ENCODE assay signal across 23 cellular contexts in genomic region chr4:3228881-3229280, GRCh38. TPM values are rescaled to one million over a fixed set of nuclear protein-coding genes. Genes with fewer than 3 reads are reported as not detected.
DNase-seq lines count a peak whose midpoint lies in the region; ATAC-seq and TF ChIP-seq lines count a peak whose summit lies in the region.
"Had no signal": no experiment of that assay in that cellular context is flagged by ENCODE, and none has a peak within 500 bp of the region (broad histone marks: within the 10 kb centered on the region; RNA-seq: fewer than 3 reads in every experiment).

No MANE protein-coding gene starts in this region.

- DNase-seq in activated CD4-positive, alpha-beta T cell treated with anti-CD3 and anti-CD28 coated beads, Interleukin-2, amount 10 ng/mL, durations not matched to agents 7 days and 5 days: no peak
- DNase-seq in activated CD4-positive, alpha-beta T cell treated with anti-CD3 and anti-CD28 coated beads for 4 hours: no peak
- DNase-seq in RWPE2 (ENCODE audit: low spot score) (peak; percentile 34), right lobe of liver (peak in 2 of 3 donors; percentile 7 to 28), type B pancreatic cell (ENCODE audit: extremely low spot score, unreplicated experiment) (no peak), LoVo (ENCODE audit: low spot score) (no peak), NCI-H2081 treated with DMSO at 0.1 percent for 48 hours (lab: John Stamatoyannopoulos, UW) (no peak)
- DNase-seq: 8988T; activated CD8-positive, alpha-beta memory T cell treated with anti-CD3 and anti-CD28 coated beads for 24 hours; activated gamma-delta T cell treated with Interleukin-2 at 50 U/mL for 16 hours; activated T-cell treated with anti-CD3 and anti-CD28 coated beads, Interleukin-2, amount 50 U/mL, for 1 hour; NCI-H1048; NCI-H1694 treated with DMSO at 0.1 percent for 48 hours; NCI-H526 treated with DMSO at 0.1 percent for 48 hours; Peyer's patch; stimulated activated CD4-positive, alpha-beta T cell treated with anti-CD3 and anti-CD28 coated beads, Interleukin-4, amount 100 ng/mL, for 4 hours; T-cell had no signal

- CTCF ChIA-PET in activated CD4-positive, alpha-beta T cell treated with anti-CD3 and anti-CD28 coated beads, Interleukin-2, amount 10 ng/mL, durations not matched to agents 7 days and 5 days (lab: Charles Lee): no interaction called here

- H3K36me3 ChIP-seq in RWPE2 (ENCODE audit: low read depth) (peaks cover 45% of the 10 kb centered on the region), right lobe of liver (peaks cover 0 to 64% (median 31%) of the 10 kb centered on the region in 4 donors)
- H3K36me3 ChIP-seq: neural progenitor cell had no signal

- POLR2A ChIA-PET in activated CD4-positive, alpha-beta T cell treated with anti-CD3 and anti-CD28 coated beads, Interleukin-2, amount 10 ng/mL, durations not matched to agents 7 days and 5 days (lab: Charles Lee): no interaction called here

- no peaks in the 10 kb centered on the region for H3K4me1 ChIP-seq in RWPE2 (ENCODE audit: insufficient read depth, poor library complexity, severe bottlenecking)
- no peaks in the 10 kb centered on the region for H3K4me1 ChIP-seq in right lobe of liver
- H3K4me1 ChIP-seq: neural progenitor cell, Peyer's patch had no signal

- H3K36me3 Mint-ChIP-seq in activated CD4-positive, alpha-beta T cell treated with anti-CD3 and anti-CD28 coated beads, Interleukin-2, amount 10 ng/mL, durations not matched to agents 7 days and 5 days (ENCODE audit: low read depth): peaks cover 43% of the 10 kb centered on the region
- peaks cover 23% of the 10 kb centered on the region for H3K36me3 Mint-ChIP-seq in type B pancreatic cell

- H3K9me3 Mint-ChIP-seq in activated CD4-positive, alpha-beta T cell treated with anti-CD3 and anti-CD28 coated beads, Interleukin-2, amount 10 ng/mL, durations not matched to agents 7 days and 5 days: no peaks in the 10 kb centered on the region
- H3K9me3 Mint-ChIP-seq in type B pancreatic cell: no peaks in the 10 kb centered on the region
- H3K9me3 Mint-ChIP-seq: brain; neural progenitor cell; stimulated activated memory B cell treated with anti-CD40 and anti-IgM and Interleukin-4, amounts not matched to agents 10 μg/mL and 1 μg/mL and 100 μg/mL, for 72 hours; T-cell had no signal

- no peak for TF ChIP-seq POLR2A in right lobe of liver (IDR thresholded peaks at IDR 0.05)

- WGBS in right lobe of liver (ENCODE audit: insufficient coverage, low coverage, low lambda C conversion rate, missing lambda C conversion rate): 89% methylated on average over 8 of the region's 13 CpGs

- H3K27ac ChIP-seq in RWPE2 (ENCODE audit: poor library complexity, severe bottlenecking) (no peak overlapping the region), right lobe of liver (no peak overlapping the region)
- H3K27ac ChIP-seq: neural progenitor cell, Peyer's patch, sigmoid colon had no signal

- no peaks in the 10 kb centered on the region for H3K9me3 ChIP-seq in RWPE2 (ENCODE audit: severe bottlenecking)
- no peaks in the 10 kb centered on the region for H3K9me3 ChIP-seq in right lobe of liver
- H3K9me3 ChIP-seq: Peyer's patch, sigmoid colon, SJCRH30 had no signal

- TF ChIP-seq CTCF in RWPE2 (IDR thresholded peaks at IDR 0.05; ENCODE audit: poor library complexity, severe bottlenecking) (no peak), right lobe of liver (IDR thresholded peaks at IDR 0.05) (no peak), type B pancreatic cell (conservative IDR thresholded peaks at IDR 0.05) (no peak)

- H3K27me3 ChIP-seq in RWPE2 (ENCODE audit: insufficient read depth, poor library complexity, severe bottlenecking) (no peaks in the 10 kb centered on the region), right lobe of liver (no peaks in the 10 kb centered on the region)
- H3K27me3 ChIP-seq: neural progenitor cell, Peyer's patch, sigmoid colon, SJCRH30 had no signal

- no peaks in the 10 kb centered on the region for H3K27me3 Mint-ChIP-seq in activated CD4-positive, alpha-beta T cell treated with anti-CD3 and anti-CD28 coated beads, Interleukin-2, amount 10 ng/mL, durations not matched to agents 7 days and 5 days
- H3K27me3 Mint-ChIP-seq in type B pancreatic cell: no peaks in the 10 kb centered on the region
- H3K27me3 Mint-ChIP-seq: brain; stimulated activated memory B cell treated with anti-CD40 and anti-IgM and Interleukin-4, amounts not matched to agents 10 μg/mL and 1 μg/mL and 100 μg/mL, for 72 hours; T-cell had no signal

- H3K4me1 Mint-ChIP-seq in activated CD4-positive, alpha-beta T cell treated with anti-CD3 and anti-CD28 coated beads, Interleukin-2, amount 10 ng/mL, durations not matched to agents 7 days and 5 days: no peaks in the 10 kb centered on the region
- H3K4me1 Mint-ChIP-seq in type B pancreatic cell (ENCODE audit: unreplicated experiment): no peaks in the 10 kb centered on the region
- H3K4me1 Mint-ChIP-seq: brain; neural progenitor cell; stimulated activated memory B cell treated with anti-CD40 and anti-IgM and Interleukin-4, amounts not matched to agents 10 μg/mL and 1 μg/mL and 100 μg/mL, for 72 hours; T-cell had no signal

- H3K27ac Mint-ChIP-seq in activated CD4-positive, alpha-beta T cell treated with anti-CD3 and anti-CD28 coated beads, Interleukin-2, amount 10 ng/mL, durations not matched to agents 7 days and 5 days: peak overlapping the region; percentile 7
- H3K27ac Mint-ChIP-seq in type B pancreatic cell: peak overlapping the region; percentile 70
- H3K27ac Mint-ChIP-seq: neural progenitor cell; stimulated activated memory B cell treated with anti-CD40 and anti-IgM and Interleukin-4, amounts not matched to agents 10 μg/mL and 1 μg/mL and 100 μg/mL, for 72 hours; T-cell had no signal

- no peak overlapping the region for H3K4me3 ChIP-seq in RWPE2 (ENCODE audit: severe bottlenecking)
- no peak overlapping the region for H3K4me3 ChIP-seq in right lobe of liver
- H3K4me3 ChIP-seq: neural progenitor cell, Peyer's patch, sigmoid colon, SJCRH30 had no signal

- no peak overlapping the region for H3K4me3 Mint-ChIP-seq in activated CD4-positive, alpha-beta T cell treated with anti-CD3 and anti-CD28 coated beads, Interleukin-2, amount 10 ng/mL, durations not matched to agents 7 days and 5 days
- no peak overlapping the region for H3K4me3 Mint-ChIP-seq in type B pancreatic cell
- H3K4me3 Mint-ChIP-seq: brain; neural progenitor cell; stimulated activated memory B cell treated with anti-CD40 and anti-IgM and Interleukin-4, amounts not matched to agents 10 μg/mL and 1 μg/mL and 100 μg/mL, for 72 hours; T-cell had no signal

- ATAC-seq in RWPE2 (ENCODE audit: low read depth) (no peak), right lobe of liver (no peak), HG03175 (IDR thresholded peaks at IDR 0.05; ENCODE audit: unreplicated experiment) (no peak)
- ATAC-seq: stimulated activated memory B cell treated with anti-CD40 and anti-IgM and Interleukin-4, amounts not matched to agents 10 μg/mL and 1 μg/mL and 100 μg/mL, for 72 hours; T-cell had no signal

- intact Hi-C loops in right lobe of liver (cut with DNase I): no loop called here

RNA-seq across cellular contexts. Expression of gene MSANTD1, which starts 20.1 kb away (rescaled TPM):
- under 1 TPM; 0.87 to 0.94 TPM for total RNA-seq in activated CD4-positive, alpha-beta T cell treated with anti-CD3 and anti-CD28 coated beads, Interleukin-2, amount 10 ng/mL, durations not matched to agents 7 days and 5 days
- under 1 TPM in 5 of 6 experiments, not detected in 1; 0.46 to 0.84 (median 0.64) TPM for total RNA-seq in right lobe of liver
- 1.4 TPM in 2 replicates for total RNA-seq in type B pancreatic cell (ENCODE audit: low replicate concordance)

Comparison
In these comparisons a context has a peak if more than half of its experiments do, and no peak if none do; other contexts are left out.
1. DNase-seq: peak in RWPE2 (single experiment) and right lobe of liver (2 of 3); none in activated CD4-positive, alpha-beta T cell treated with anti-CD3 and anti-CD28 coated beads, Interleukin-2, amount 10 ng/mL, durations not matched to agents 7 days and 5 days (single experiment), activated CD4-positive, alpha-beta T cell treated with anti-CD3 and anti-CD28 coated beads for 4 hours (0 of 2), type B pancreatic cell (single experiment), LoVo (single experiment) and NCI-H2081 treated with DMSO at 0.1 percent for 48 hours (single experiment).